In the genomic region with DNA sequence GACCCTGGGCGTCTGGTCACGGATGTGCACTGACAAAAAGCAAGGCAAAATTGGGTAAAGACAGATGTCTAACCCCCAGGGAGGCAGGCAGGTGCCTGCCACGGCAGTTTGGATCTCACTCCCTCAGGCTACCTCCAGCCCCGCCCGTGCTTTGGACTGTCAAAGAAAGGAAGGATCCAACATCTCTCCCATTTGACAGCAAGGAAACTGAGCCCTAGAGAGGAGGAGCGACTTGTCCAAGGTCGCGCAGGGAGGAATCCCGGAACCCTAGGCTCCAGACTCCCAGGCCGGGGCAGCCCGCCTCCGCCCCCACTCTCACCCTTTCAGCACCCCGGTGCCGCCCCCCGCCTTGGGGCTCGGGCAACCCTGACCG, we compare ENCODE assay signal across 8 cellular contexts.
DNase-seq lines count a peak whose midpoint lies in the region; ATAC-seq and TF ChIP-seq lines count a peak whose summit lies in the region.

No MANE protein-coding gene starts in this region.

- no peak for TF ChIP-seq CTCF in coronary artery (IDR thresholded peaks at IDR 0.05)

- H3K36me3 ChIP-seq in muscle layer of colon (ENCODE audit: insufficient read depth, low read length): peaks cover 21% of the 10 kb centered on the region

- DNase-seq in stimulated activated CD8-positive, alpha-beta memory T cell treated with anti-CD3 and anti-CD28 coated beads, Interleukin-12 subunit alpha, Interleukin-12 subunit beta, amount 100 ng/mL, for 1 hour (ENCODE audit: low read depth): peak; percentile 15
- DNase-seq in stimulated activated CD8-positive, alpha-beta memory T cell treated with anti-CD3 and anti-CD28 coated beads, Interleukin-4, amount 100 ng/mL, for 48 hours: no peak
- peak; percentile 48 for DNase-seq in NCI-H2107 (lab: John Stamatoyannopoulos, UW)
- no peak for DNase-seq in coronary artery (ENCODE audit: low spot score)
- DNase-seq in AG08395 (ENCODE audit: low spot score): no peak
- no peak for DNase-seq in globus pallidus (ENCODE audit: low spot score)

- no peaks in the 10 kb centered on the region for H3K9me3 ChIP-seq in muscle layer of colon (ENCODE audit: low read length)

- peaks cover 16% of the 10 kb centered on the region for H3K4me1 ChIP-seq in muscle layer of colon (ENCODE audit: insufficient read depth, low read length)

- ATAC-seq in HG02840 (IDR thresholded peaks at IDR 0.05; ENCODE audit: low FRiP score, unreplicated experiment): peak; percentile 49

- peak overlapping the region; percentile 92 to 93 for H3K27ac ChIP-seq in coronary artery
- H3K27ac ChIP-seq in muscle layer of colon (ENCODE audit: low read depth, low read length): peak overlapping the region; percentile 94

- no peaks in the 10 kb centered on the region for H3K27me3 ChIP-seq in muscle layer of colon (ENCODE audit: control insufficient read depth in 1 of 2, insufficient read depth in 2 of 2, low read length in 2 of 2)

- peak overlapping the region; percentile 98 for H3K9ac ChIP-seq in muscle layer of colon (ENCODE audit: low read length)

- H3K4me3 ChIP-seq in coronary artery (peak overlapping the region; percentile 96), muscle layer of colon (ENCODE audit: low read depth in 1 of 2, low read length in 2 of 2) (peak overlapping the region; percentile 84 to 87)

Comparison
In these comparisons a context has a peak if more than half of its experiments do, and no peak if none do; other contexts are left out.
1. DNase-seq: peak in stimulated activated CD8-positive, alpha-beta memory T cell treated with anti-CD3 and anti-CD28 coated beads, Interleukin-12 subunit alpha, Interleukin-12 subunit beta, amount 100 ng/mL, for 1 hour (single experiment) and NCI-H2107 (single experiment); none in stimulated activated CD8-positive, alpha-beta memory T cell treated with anti-CD3 and anti-CD28 coated beads, Interleukin-4, amount 100 ng/mL, for 48 hours (single experiment), coronary artery (single experiment), AG08395 (single experiment) and globus pallidus (single experiment).